ENCODE assay signal across 18 cellular contexts in the genomic region with DNA sequence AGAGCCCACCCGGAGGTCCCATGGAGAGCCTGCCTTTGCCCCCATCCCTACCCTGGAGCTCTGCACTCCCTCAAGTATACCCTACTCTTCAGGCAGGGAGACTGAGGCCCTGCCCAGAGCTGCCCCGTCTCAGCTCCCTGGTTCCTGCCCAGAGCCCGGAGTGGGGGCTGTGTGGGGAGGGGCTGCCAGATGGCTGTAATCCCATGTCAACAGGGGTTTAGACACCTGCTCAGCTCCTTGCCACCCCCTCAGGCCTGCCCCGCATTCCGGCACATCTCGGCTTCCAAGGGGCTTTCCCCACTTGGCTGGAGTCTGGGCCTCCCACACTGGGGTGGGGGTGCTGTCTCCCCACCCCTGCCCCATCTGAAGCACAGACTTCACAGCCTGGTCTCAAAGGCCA. TPM values are rescaled to one million over a fixed set of nuclear protein-coding genes. Genes with fewer than 3 reads are reported as not detected.
DNase-seq lines count a peak whose midpoint lies in the region; ATAC-seq lines count a peak whose summit lies in the region.
"Had no signal": no experiment of that assay in that cellular context is flagged by ENCODE, and none has a peak within 500 bp of the region (broad histone marks: within the 10 kb centered on the region; RNA-seq: fewer than 3 reads in every experiment).

No MANE protein-coding gene starts in this region.

- peak overlapping the region; percentile 100 for H3K18ac ChIP-seq in neuronal stem cell (ENCODE audit: low read length)

- H3K79me1 ChIP-seq in neuronal stem cell (ENCODE audit: low read depth, low read length): peaks cover 6% of the 10 kb centered on the region

- no peaks in the 10 kb centered on the region for H3K9me3 ChIP-seq in ectodermal cell (ENCODE audit: control insufficient read depth, low read length)
- no peaks in the 10 kb centered on the region for H3K9me3 ChIP-seq in neuronal stem cell (replicated peaks in 1 of 2; ENCODE audit: control insufficient read depth in 2 of 2, insufficient read depth in 1 of 2, low read depth in 1 of 2, low read length in 2 of 2)
- H3K9me3 ChIP-seq: HAP-1 had no signal

- H3K4me3 ChIP-seq in ectodermal cell (ENCODE audit: insufficient read depth, low read depth, low read length): no peak overlapping the region
- no peak overlapping the region for H3K4me3 ChIP-seq in neuronal stem cell (ENCODE audit: low read length in 2 of 2)
- H3K4me3 ChIP-seq: GM12878, HAP-1 had no signal

- H3K4me2 ChIP-seq in neuronal stem cell (ENCODE audit: insufficient read depth, low read length, poor library complexity, severe bottlenecking): no peak overlapping the region

- peak overlapping the region; percentile 100 for H2BK15ac ChIP-seq in neuronal stem cell (ENCODE audit: low read length)

- peak overlapping the region; percentile 97 for H3K14ac ChIP-seq in neuronal stem cell (ENCODE audit: low read length)

- H3K9ac ChIP-seq in neuronal stem cell (ENCODE audit: low read depth, low read length, poor library complexity): peak overlapping the region; percentile 81

- H3K4me1 ChIP-seq in ectodermal cell (ENCODE audit: control insufficient read depth, insufficient read depth, low read length): peaks cover 71% of the 10 kb centered on the region
- H3K4me1 ChIP-seq in neuronal stem cell (ENCODE audit: control insufficient read depth in 2 of 2, insufficient read depth in 1 of 2, low read depth in 1 of 2, low read length in 2 of 2): peaks cover 60 to 64% of the 10 kb centered on the region in 2 donors
- H3K4me1 ChIP-seq: HAP-1 had no signal

- WGBS in ectodermal cell, 2 experiments: 46 to 49% methylated on average over 6 of the region's 6 CpGs
- no CpG with 5 or more reads among the region's 6 CpGs for WGBS in neuronal stem cell (ENCODE audit: extremely low coverage in 2 of 2, insufficient read length in 2 of 2, insufficient replicate concordance in 1 of 2), 2 donors

- peak overlapping the region; percentile 100 for H2BK5ac ChIP-seq in neuronal stem cell (ENCODE audit: low read length)

- peak overlapping the region; percentile 100 for H2BK12ac ChIP-seq in neuronal stem cell (ENCODE audit: low read length)

- H3K36me3 ChIP-seq in ectodermal cell (ENCODE audit: control insufficient read depth, insufficient read depth, low read length): no peaks in the 10 kb centered on the region
- no peaks in the 10 kb centered on the region for H3K36me3 ChIP-seq in neuronal stem cell (replicated peaks in 1 of 2; ENCODE audit: control insufficient read depth in 2 of 2, insufficient read depth in 2 of 2, low read length in 2 of 2)
- H3K36me3 ChIP-seq: HAP-1 had no signal

- peak; percentile 59 for DNase-seq in NCI-H82 treated with DMSO at 0.1 percent for 48 hours (lab: John Stamatoyannopoulos, UW; ENCODE audit: unreplicated experiment)
- no peak for DNase-seq in neuronal stem cell (ENCODE audit: low spot score)
- no peak for DNase-seq in T-helper 9 cell
- DNase-seq in NCI-H146 (lab: John Stamatoyannopoulos, UW): no peak
- DNase-seq: ACHN, DMS79, NCI-H1694 treated with DMSO at 0.1 percent for 48 hours, NCI-H2081 treated with DMSO at 0.1 percent for 48 hours, NCI-H524 treated with DMSO at 0.1 percent for 48 hours, SW 1271 had no signal

- ATAC-seq in HG02840 (IDR thresholded peaks at IDR 0.05; ENCODE audit: low FRiP score, unreplicated experiment) (no peak), HG03442 (IDR thresholded peaks at IDR 0.05; ENCODE audit: unreplicated experiment) (no peak)
- ATAC-seq: GM12878, Right ventricle myocardium inferior had no signal

- H2BK120ac ChIP-seq in neuronal stem cell (ENCODE audit: low read depth, low read length): peak overlapping the region; percentile 100

- H2AK5ac ChIP-seq in neuronal stem cell (ENCODE audit: low read depth, low read length): peak overlapping the region; percentile 100

- H3K27ac ChIP-seq in ectodermal cell (ENCODE audit: insufficient read depth, low read depth, low read length, poor library complexity, severe bottlenecking): peak overlapping the region; percentile 86
- peak overlapping the region; percentile 100 for H3K27ac ChIP-seq in neuronal stem cell (replicated peaks; ENCODE audit: low read length)
- H3K27ac ChIP-seq: C4-2B had no signal

- H4K8ac ChIP-seq in neuronal stem cell (ENCODE audit: low read depth, low read length): peak overlapping the region; percentile 98

- peak overlapping the region; percentile 89 for H3K23ac ChIP-seq in neuronal stem cell (ENCODE audit: low read depth, low read length, poor library complexity)

- no peak overlapping the region for H2AFZ ChIP-seq in neuronal stem cell (ENCODE audit: low read length)

- no peaks in the 10 kb centered on the region for H3K27me3 ChIP-seq in ectodermal cell (ENCODE audit: control insufficient read depth, insufficient read depth, low read length, poor library complexity, severe bottlenecking)
- no peaks in the 10 kb centered on the region for H3K27me3 ChIP-seq in neuronal stem cell (ENCODE audit: control insufficient read depth in 3 of 3, insufficient read depth in 3 of 3, low read depth in 1 of 3, low read length in 3 of 3)

- H4K91ac ChIP-seq in neuronal stem cell (ENCODE audit: low read depth, low read length, poor library complexity): peak overlapping the region; percentile 100

- H3K4ac ChIP-seq in neuronal stem cell (ENCODE audit: low read length): peak overlapping the region; percentile 100

RNA-seq across cellular contexts. Expression of gene LFNG, which starts 20.9 kb away (rescaled TPM):
- 93.3 TPM for polyA plus RNA-seq in ectodermal cell (2013, experiment 1 of 4)
- 173 TPM for polyA plus RNA-seq in ectodermal cell (2013, experiment 2 of 4)
- polyA plus RNA-seq in ectodermal cell (2013, experiment 3 of 4): 110 TPM
- polyA plus RNA-seq in ectodermal cell (2013, experiment 4 of 4): 138 TPM
- polyA plus RNA-seq in neuronal stem cell (2013, experiment 1 of 2): 84.0 TPM
- 82.3 TPM for polyA plus RNA-seq in neuronal stem cell (2013, experiment 2 of 2)

RNA-seq across cellular contexts. Expression of gene GRIFIN, which starts 22.5 kb away (rescaled TPM):
- polyA plus RNA-seq in ectodermal cell (2013, experiment 1 of 4): not detected
- not detected for polyA plus RNA-seq in ectodermal cell (2013, experiment 2 of 4)
- not detected for polyA plus RNA-seq in ectodermal cell (2013, experiment 3 of 4)
- not detected for polyA plus RNA-seq in ectodermal cell (2013, experiment 4 of 4)
- polyA plus RNA-seq in neuronal stem cell (2013, experiment 1 of 2): not detected
- polyA plus RNA-seq in neuronal stem cell (2013, experiment 2 of 2): not detected
- polyA plus RNA-seq: GM12878, IgD-negative memory B cell had no signal

RNA-seq across cellular contexts. Expression of gene BRAT1, which starts 56.6 kb away (rescaled TPM):
- polyA plus RNA-seq in ectodermal cell (2013, experiment 1 of 4): 50.2 TPM
- polyA plus RNA-seq in ectodermal cell (2013, experiment 2 of 4): 46.1 TPM
- 44.3 TPM for polyA plus RNA-seq in ectodermal cell (2013, experiment 3 of 4)
- 47.9 TPM for polyA plus RNA-seq in ectodermal cell (2013, experiment 4 of 4)
- 18.7 TPM for polyA plus RNA-seq in neuronal stem cell (2013, experiment 1 of 2)
- polyA plus RNA-seq in neuronal stem cell (2013, experiment 2 of 2): 18.1 TPM
